ENCODE assay signal across 26 cellular contexts in the genomic region with DNA sequence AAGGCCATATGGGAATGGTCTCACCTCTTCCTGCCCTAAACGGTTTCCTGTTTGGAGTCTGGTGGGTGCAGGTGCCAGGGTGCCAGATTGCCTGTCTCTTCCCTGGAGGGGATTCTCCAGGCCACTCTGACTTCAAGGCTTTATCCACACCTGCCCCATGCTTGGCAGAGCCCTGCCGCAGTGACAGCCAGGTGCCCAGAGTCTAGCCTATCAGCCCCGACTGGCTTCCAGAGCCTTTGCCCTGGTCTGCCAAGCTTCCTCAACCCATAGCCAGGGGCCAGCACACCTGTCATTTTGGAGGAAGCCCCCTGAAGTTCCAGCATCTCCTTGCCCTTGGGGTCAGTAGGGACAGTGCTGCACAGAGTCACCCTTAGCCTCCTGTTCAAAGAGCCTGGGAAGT. TPM values are rescaled to one million over a fixed set of nuclear protein-coding genes. Genes with fewer than 3 reads are reported as not detected.
"Had no signal": no experiment of that assay in that cellular context is flagged by ENCODE, and none has a peak within 500 bp of the region (broad histone marks: within the 10 kb centered on the region; RNA-seq: fewer than 3 reads in every experiment).

No MANE protein-coding gene starts in this region.

- H3K36me3 ChIP-seq: adrenal gland, breast epithelium, esophagus muscularis mucosa, gastroesophageal sphincter, heart right ventricle, tibial nerve, uterus had no signal

- H3K27me3 Mint-ChIP-seq: T-cell had no signal

- H3K36me3 Mint-ChIP-seq: T-cell had no signal

- H3K27ac ChIP-seq: adrenal gland, breast epithelium, esophagus muscularis mucosa, gastroesophageal sphincter, heart right ventricle, tibial nerve, uterus had no signal

- H3K4me3 Mint-ChIP-seq: activated T-cell treated with anti-CD3 and anti-CD28 coated beads, Interleukin-2, amount 50 U/mL, for 4 hours; nephron; stimulated activated naive CD8-positive, alpha-beta T cell treated with anti-CD3 and anti-CD28 coated beads, Interleukin-15, Interleukin-2, amounts not matched to agents 100 ng/mL and 50 ng/mL, for 24 hours; T-cell had no signal

- DNase-seq: activated CD4-positive, alpha-beta T cell treated with anti-CD3 and anti-CD28 coated beads, Interleukin-2, amount 50 U/mL, for 1 hour; activated CD8-positive, alpha-beta memory T cell treated with anti-CD3 and anti-CD28 coated beads, Interleukin-2, amount 50 U/mL, for 4 hours; activated naive CD4-positive, alpha-beta T cell treated with anti-CD3 and anti-CD28 coated beads, Interleukin-2, amount 50 U/mL, for 16 hours; activated T-cell treated with anti-CD3 and anti-CD28 coated beads, Interleukin-2, amount 50 U/mL, for 4 hours; adrenal gland; cerebellar nuclear complex; effector CD8-positive, alpha-beta T cell; heart right ventricle; mesendoderm; occipital lobe; stimulated activated CD4-positive, alpha-beta T cell treated with anti-CD3 and anti-CD28 coated beads, Interleukin-15, amount 100 ng/mL, for 24 hours; stimulated activated CD4-positive, alpha-beta T cell treated with anti-CD3 and anti-CD28 coated beads, Interleukin-2, amount 100 ng/mL, for 48 hours; T-helper 9 cell had no signal

- H3K4me1 ChIP-seq: adrenal gland, breast epithelium, tibial nerve, uterus had no signal

- H3K9me3 Mint-ChIP-seq: activated T-cell treated with anti-CD3 and anti-CD28 coated beads, Interleukin-2, amount 50 U/mL, for 4 hours had no signal

- H3K27ac Mint-ChIP-seq: progenitor cell of endocrine pancreas; stimulated activated naive CD8-positive, alpha-beta T cell treated with anti-CD3 and anti-CD28 coated beads, Interleukin-15, Interleukin-2, amounts not matched to agents 100 ng/mL and 50 ng/mL, for 24 hours; T-cell had no signal

- ATAC-seq: activated T-cell treated with anti-CD3 and anti-CD28 coated beads, Interleukin-2, amount 50 U/mL, for 4 hours; gastroesophageal sphincter; heart right ventricle; T-cell had no signal

- H3K27me3 ChIP-seq: adrenal gland, breast epithelium, tibial nerve, uterus had no signal

- H3K9me3 ChIP-seq: adrenal gland, esophagus muscularis mucosa, uterus had no signal

- H3K4me3 ChIP-seq: adrenal gland, breast epithelium, esophagus muscularis mucosa, gastroesophageal sphincter, heart right ventricle, tibial nerve, uterus had no signal

RNA-seq across cellular contexts. Expression of gene TBATA, which starts 21.6 kb away (rescaled TPM):
- total RNA-seq: activated T-cell treated with anti-CD3 and anti-CD28 coated beads, Interleukin-2, amount 50 U/mL, for 4 hours; adrenal gland; astrocyte; breast epithelium; endothelial cell of umbilical vein; esophagus muscularis mucosa; gastroesophageal sphincter; heart right ventricle; liver; occipital lobe; progenitor cell of endocrine pancreas; skeletal muscle tissue; T-cell; tibial nerve; uterus had no signal
